Comparison of ENCODE assay signal across 26 cellular contexts in genomic region chr17:66897141-66897540, GRCh38.
"Had no signal": no experiment of that assay in that cellular context is flagged by ENCODE, and none has a peak within 500 bp of the region (broad histone marks: within the 10 kb centered on the region; RNA-seq: fewer than 3 reads in every experiment).

No MANE protein-coding gene starts in this region.

- DNase-seq: naive thymus-derived CD4-positive, alpha-beta T cell; natural killer cell; pancreas; right cardiac atrium; right lobe of liver; sigmoid colon; small intestine; stimulated activated CD4-positive, alpha-beta T cell treated with anti-CD3 and anti-CD28 coated beads, Interleukin-15, amount 100 ng/mL, for 24 hours; stimulated activated CD4-positive, alpha-beta T cell treated with anti-CD3 and anti-CD28 coated beads, Interleukin-2, amount 100 ng/mL, for 24 hours; stimulated activated CD4-positive, alpha-beta T cell treated with anti-CD3 and anti-CD28 coated beads, Interleukin-2, amount 100 ng/mL, for 48 hours; stimulated activated CD4-positive, alpha-beta T cell treated with anti-CD3 and anti-CD28 coated beads, Interleukin-4, amount 100 ng/mL, for 24 hours; stimulated activated naive B cell treated with anti-CD40 and anti-IgM and Interleukin-4, amounts not matched to agents 10 μg/mL and 1 μg/mL and 100 μg/mL, for 72 hours; stimulated activated naive CD4-positive, alpha-beta T cell treated with Interleukin-2 at 50 U/mL for 16 hours; stomach; thyroid gland; trophoblast cell; upper lobe of left lung; uterus had no signal

- H3K4me3 ChIP-seq: neural progenitor cell, pancreas, prostate gland, right lobe of liver, sigmoid colon, stomach, thoracic aorta, thyroid gland, tibial nerve, upper lobe of left lung, uterus had no signal

- H3K4me1 Mint-ChIP-seq: naive thymus-derived CD4-positive, alpha-beta T cell; natural killer cell; stimulated activated effector memory CD8-positive, alpha-beta T cell treated with anti-CD3 and anti-CD28 coated beads, Interleukin-12 subunit alpha, Interleukin-12 subunit beta, amount 100 ng/mL, for 72 hours; stimulated activated naive B cell treated with anti-CD40 and anti-IgM and Interleukin-4, amounts not matched to agents 10 μg/mL and 1 μg/mL and 100 μg/mL, for 72 hours had no signal

- ATAC-seq: naive thymus-derived CD4-positive, alpha-beta T cell; pancreas; right cardiac atrium; right lobe of liver; stimulated activated effector memory CD8-positive, alpha-beta T cell treated with anti-CD3 and anti-CD28 coated beads, Interleukin-12 subunit alpha, Interleukin-12 subunit beta, amount 100 ng/mL, for 72 hours; stimulated activated naive B cell treated with anti-CD40 and anti-IgM and Interleukin-4, amounts not matched to agents 10 μg/mL and 1 μg/mL and 100 μg/mL, for 72 hours had no signal

- H3K27me3 ChIP-seq: neural progenitor cell, neutrophil, pancreas, right lobe of liver, sigmoid colon, thyroid gland, tibial nerve, upper lobe of left lung, uterus had no signal

- H3K4me2 ChIP-seq: neural progenitor cell had no signal

- H3K27ac ChIP-seq: neural progenitor cell, neutrophil, pancreas, prostate gland, right lobe of liver, sigmoid colon, stomach, thoracic aorta, thyroid gland, tibial nerve, upper lobe of left lung, uterus had no signal

- H3K4me1 ChIP-seq: neural progenitor cell, pancreas, prostate gland, right lobe of liver, sigmoid colon, stomach, thyroid gland, tibial nerve, upper lobe of left lung, uterus had no signal

- H3K9me3 Mint-ChIP-seq: naive thymus-derived CD4-positive, alpha-beta T cell; natural killer cell; nephron; neural progenitor cell; stimulated activated effector memory CD8-positive, alpha-beta T cell treated with anti-CD3 and anti-CD28 coated beads, Interleukin-12 subunit alpha, Interleukin-12 subunit beta, amount 100 ng/mL, for 72 hours; stimulated activated naive B cell treated with anti-CD40 and anti-IgM and Interleukin-4, amounts not matched to agents 10 μg/mL and 1 μg/mL and 100 μg/mL, for 72 hours; stimulated activated naive CD8-positive, alpha-beta T cell treated with anti-CD3 and anti-CD28 coated beads, Interleukin-15, Interleukin-2, amounts not matched to agents 100 ng/mL and 50 ng/mL, for 24 hours had no signal

- FAIRE-seq: pancreas, small intestine had no signal

- H3K4me3 Mint-ChIP-seq: naive thymus-derived CD4-positive, alpha-beta T cell; natural killer cell; nephron; neural progenitor cell; stimulated activated effector memory CD8-positive, alpha-beta T cell treated with anti-CD3 and anti-CD28 coated beads, Interleukin-12 subunit alpha, Interleukin-12 subunit beta, amount 100 ng/mL, for 72 hours; stimulated activated naive B cell treated with anti-CD40 and anti-IgM and Interleukin-4, amounts not matched to agents 10 μg/mL and 1 μg/mL and 100 μg/mL, for 72 hours; stimulated activated naive CD8-positive, alpha-beta T cell treated with anti-CD3 and anti-CD28 coated beads, Interleukin-15, Interleukin-2, amounts not matched to agents 100 ng/mL and 50 ng/mL, for 24 hours had no signal

- H2AFZ ChIP-seq: neural progenitor cell had no signal

- H3K36me3 ChIP-seq: neural progenitor cell, neutrophil, pancreas, prostate gland, right lobe of liver, sigmoid colon, stomach, thoracic aorta, thyroid gland, tibial nerve, upper lobe of left lung, uterus had no signal

- H3K9me3 ChIP-seq: neutrophil, pancreas, prostate gland, right lobe of liver, sigmoid colon, stomach, thoracic aorta, thyroid gland, tibial nerve, upper lobe of left lung, uterus had no signal

- H3K27ac Mint-ChIP-seq: naive thymus-derived CD4-positive, alpha-beta T cell; natural killer cell; nephron; stimulated activated effector memory CD8-positive, alpha-beta T cell treated with anti-CD3 and anti-CD28 coated beads, Interleukin-12 subunit alpha, Interleukin-12 subunit beta, amount 100 ng/mL, for 72 hours; stimulated activated naive B cell treated with anti-CD40 and anti-IgM and Interleukin-4, amounts not matched to agents 10 μg/mL and 1 μg/mL and 100 μg/mL, for 72 hours; stimulated activated naive CD8-positive, alpha-beta T cell treated with anti-CD3 and anti-CD28 coated beads, Interleukin-15, Interleukin-2, amounts not matched to agents 100 ng/mL and 50 ng/mL, for 24 hours had no signal

- H3K36me3 Mint-ChIP-seq: naive thymus-derived CD4-positive, alpha-beta T cell; natural killer cell; neural progenitor cell; stimulated activated effector memory CD8-positive, alpha-beta T cell treated with anti-CD3 and anti-CD28 coated beads, Interleukin-12 subunit alpha, Interleukin-12 subunit beta, amount 100 ng/mL, for 72 hours; stimulated activated naive B cell treated with anti-CD40 and anti-IgM and Interleukin-4, amounts not matched to agents 10 μg/mL and 1 μg/mL and 100 μg/mL, for 72 hours had no signal

- H3K9ac ChIP-seq: neural progenitor cell had no signal
